In the genomic region with DNA sequence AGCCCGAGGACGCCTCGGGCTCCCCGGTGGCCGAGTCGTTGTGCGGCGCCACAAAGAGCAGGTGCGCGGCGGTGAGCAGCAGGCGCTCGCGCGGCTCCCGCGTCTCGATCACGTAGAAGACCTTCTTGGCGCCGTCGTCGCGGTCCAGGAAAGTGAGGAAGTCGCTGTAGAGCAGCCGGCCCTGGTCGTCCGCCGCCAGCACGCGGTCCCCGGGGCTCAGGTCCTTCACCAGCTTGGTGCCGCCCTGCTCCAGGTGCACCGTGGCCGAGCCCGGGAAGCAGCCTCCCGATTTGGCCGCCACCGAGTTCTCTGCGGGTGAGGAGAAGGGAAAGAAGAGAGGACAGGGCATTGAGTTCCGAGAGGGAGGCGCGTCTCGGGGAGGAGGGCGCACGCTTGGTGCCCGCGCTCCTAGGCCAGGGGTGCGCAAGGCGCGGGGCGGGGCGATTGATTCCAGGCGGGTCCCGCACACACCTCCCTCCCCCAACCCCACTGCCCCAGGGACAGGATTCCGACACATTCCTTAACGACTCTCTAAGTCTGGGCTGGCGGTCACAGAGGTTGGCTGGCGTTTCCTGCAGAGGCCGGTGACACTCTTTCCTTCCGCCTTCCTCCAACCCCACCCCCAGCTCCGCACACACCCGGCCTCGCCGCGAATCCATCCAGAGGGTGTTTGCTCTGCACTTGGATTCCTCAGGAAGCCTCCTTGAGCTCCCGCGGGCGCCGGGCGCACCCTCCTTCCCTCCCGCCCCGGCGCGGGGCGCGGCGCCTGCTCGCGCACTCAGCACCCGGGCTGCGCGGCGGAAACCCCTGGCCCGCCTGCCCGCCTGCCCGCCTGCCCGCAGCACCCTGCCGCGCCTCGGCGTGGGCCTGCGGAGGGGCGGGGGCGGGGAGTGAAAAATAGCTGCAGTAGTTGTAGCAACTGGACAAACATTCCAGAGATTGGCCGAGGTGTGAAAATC, we compare ENCODE assay signal across 8 cellular contexts. TPM values are rescaled to one million over a fixed set of nuclear protein-coding genes. Genes with fewer than 3 reads are reported as not detected.
DNase-seq lines count a peak whose midpoint lies in the region; ATAC-seq lines count a peak whose summit lies in the region.

No MANE protein-coding gene starts in this region.

- peaks cover 8% of the 10 kb centered on the region for H3K4me1 ChIP-seq in HAP-1

- DNase-seq in 8988T (peak; percentile 83), HAP-1 (ENCODE audit: low spot score in 2 of 2) (peak in 1 of 2 experiments; percentile 60), left kidney (ENCODE audit: low read depth, low spot score) (peak; percentile 69), kidney glomerular epithelial cell (lab: John Stamatoyannopoulos, UW) (no peak)
- peak; percentile 24 for DNase-seq in activated naive CD8-positive, alpha-beta T cell treated with anti-CD3 and anti-CD28 coated beads for 36 hours
- DNase-seq in effector CD4-positive, alpha-beta T cell, result no peak

- H3K36me3 ChIP-seq in HAP-1 (replicated peaks), result no peaks in the 10 kb centered on the region

- no peaks in the 10 kb centered on the region for H3K36me3 Mint-ChIP-seq in activated naive CD8-positive, alpha-beta T cell treated with anti-CD3 and anti-CD28 coated beads for 36 hours

- peak overlapping the region; percentile 7; the same call in 1 of the 2 replicates for H3K4me3 ChIP-seq in HAP-1

- H3K27ac Mint-ChIP-seq in activated naive CD8-positive, alpha-beta T cell treated with anti-CD3 and anti-CD28 coated beads for 36 hours, result no peak overlapping the region

- H3K9me3 ChIP-seq in HAP-1, result no peaks in the 10 kb centered on the region

- peaks cover 14% of the 10 kb centered on the region for H3K4me1 Mint-ChIP-seq in activated naive CD8-positive, alpha-beta T cell treated with anti-CD3 and anti-CD28 coated beads for 36 hours

- no peak for ATAC-seq in HG03565 (IDR thresholded peaks at IDR 0.05; ENCODE audit: unreplicated experiment)
- ATAC-seq in GM21723 (IDR thresholded peaks at IDR 0.05; ENCODE audit: unreplicated experiment), result no peak

- H3K27me3 ChIP-seq in HAP-1 (ENCODE audit: low read depth), result no peaks in the 10 kb centered on the region

- peak overlapping the region; percentile 77 for H3K4me3 Mint-ChIP-seq in activated naive CD8-positive, alpha-beta T cell treated with anti-CD3 and anti-CD28 coated beads for 36 hours

- in situ Hi-C loops in HAP-1 (cut with MboI; ENCODE audit: low sequenced_read_pairs), result loop anchor here (25.0 kb wide), 2 partner anchors 359 to 1009 kb away; no protein-coding TSS in a partner anchor

- no peaks in the 10 kb centered on the region for H3K9me3 Mint-ChIP-seq in activated naive CD8-positive, alpha-beta T cell treated with anti-CD3 and anti-CD28 coated beads for 36 hours

- peaks cover 78% of the 10 kb centered on the region for H3K27me3 Mint-ChIP-seq in activated naive CD8-positive, alpha-beta T cell treated with anti-CD3 and anti-CD28 coated beads for 36 hours

RNA-seq across cellular contexts. Expression of a gene that starts 8.6 kb away (rescaled TPM):
- total RNA-seq in activated naive CD8-positive, alpha-beta T cell treated with anti-CD3 and anti-CD28 coated beads for 36 hours, result not detected

Comparison
In these comparisons a context has a peak if more than half of its experiments do, and no peak if none do; other contexts are left out.
1. DNase-seq: peak in 8988T (single experiment), activated naive CD8-positive, alpha-beta T cell treated with anti-CD3 and anti-CD28 coated beads for 36 hours (single experiment) and left kidney (single experiment); none in effector CD4-positive, alpha-beta T cell (single experiment) and kidney glomerular epithelial cell (single experiment).